ENCODE assay signal across 8 cellular contexts in genomic region chr3:139388961-139389551, GRCh38. TPM values are rescaled to one million over a fixed set of nuclear protein-coding genes. Genes with fewer than 3 reads are reported as not detected.
DNase-seq lines count a peak whose midpoint lies in the region; ATAC-seq and TF ChIP-seq lines count a peak whose summit lies in the region.

No MANE protein-coding gene starts in this region.

- POLR2A ChIA-PET in Panc1 (lab: Charles Lee): interaction anchor here (0.6 to 1.2 kb wide), 3 partner anchors 21 to 1871 kb away, joined by 4 to 6 read pairs (median 4); no protein-coding TSS in a partner anchor

- H3K27me3 Mint-ChIP-seq in mesothelial cell of epicardium (ENCODE audit: low read depth) (no peaks in the 10 kb centered on the region), type B pancreatic cell (no peaks in the 10 kb centered on the region)

- peaks cover 3% of the 10 kb centered on the region; the same call in 1 of the 2 replicates for H3K36me3 ChIP-seq in Panc1 (ENCODE audit: control insufficient read depth, insufficient read depth, low read length)

- TF ChIP-seq CTCF in HFF-Myc (IDR thresholded peaks at IDR 0.05; ENCODE audit: low read depth, low read length, missing control alignments) (no peak), Panc1 (IDR thresholded peaks at IDR 0.05) (no peak), choroid plexus epithelial cell (conservative IDR thresholded peaks at IDR 0.05; ENCODE audit: low read depth, low read length) (no peak), mesothelial cell of epicardium (IDR thresholded peaks at IDR 0.05; ENCODE audit: unreplicated experiment) (no peak), type B pancreatic cell (conservative IDR thresholded peaks at IDR 0.05) (no peak)

- no peaks in the 10 kb centered on the region for H3K27me3 ChIP-seq in Panc1 (ENCODE audit: control insufficient read depth, insufficient read depth, low read length)

- DNase-seq in HFF-Myc (ENCODE audit: extremely low read depth, low read depth) (no peak), Panc1 (ENCODE audit: low read depth, low spot score) (no peak), choroid plexus epithelial cell (ENCODE audit: low read depth) (peak; percentile 23), mesothelial cell of epicardium (ENCODE audit: low spot score in 2 of 2, unreplicated experiment in 2 of 2) (no peak), type B pancreatic cell (ENCODE audit: extremely low spot score, unreplicated experiment) (peak; percentile 70), cerebellar cortex (ENCODE audit: low spot score) (no peak), DMS114 treated with DMSO at 0.1 percent for 48 hours (lab: John Stamatoyannopoulos, UW; ENCODE audit: unreplicated experiment) (no peak)

- intact Hi-C loops in Panc1 (cut with micrococcal nuclease; ENCODE audit: unreplicated experiment): no loop called here

- in situ Hi-C loops in Panc1 (cut with HindIII; ENCODE audit: low pct_unique_long_range_greater_than_20kb, low sequenced_read_pairs): no loop called here

- H3K9me3 ChIP-seq in Panc1 (ENCODE audit: control insufficient read depth, insufficient read depth, low read depth, low read length): no peaks in the 10 kb centered on the region

- BruUV-seq in Panc1 (replicated peaks; lab: Mats Ljungman, UMichigan): TSS peak; percentile 89

- H3K9me3 Mint-ChIP-seq in mesothelial cell of epicardium: no peaks in the 10 kb centered on the region
- H3K9me3 Mint-ChIP-seq in type B pancreatic cell: no peaks in the 10 kb centered on the region

- CTCF ChIA-PET in Panc1 (lab: Charles Lee): interaction anchor here (0.6 kb wide), 1 partner anchor 453 kb away, joined by 3 read pairs; no protein-coding TSS in a partner anchor

- H3K27ac ChIP-seq in Panc1 (ENCODE audit: low read length): peak overlapping the region; percentile 82

- peak overlapping the region; percentile 98 for H3K27ac Mint-ChIP-seq in mesothelial cell of epicardium
- peak overlapping the region; percentile 100 for H3K27ac Mint-ChIP-seq in type B pancreatic cell

- H3K4me3 ChIP-seq in HFF-Myc (replicated peaks; ENCODE audit: low read depth, low read length): peak overlapping the region; percentile 91
- H3K4me3 ChIP-seq in Panc1 (ENCODE audit: low read depth in 2 of 2, low read length in 2 of 2): peak overlapping the region; percentile 91 to 98
- peak overlapping the region; percentile 89 for H3K4me3 ChIP-seq in choroid plexus epithelial cell (ENCODE audit: low read depth, low read length)

- ATAC-seq in GM18511 (IDR thresholded peaks at IDR 0.05; ENCODE audit: unreplicated experiment) (peak; percentile 31), Panc1 (no peak)

- H3K4me3 Mint-ChIP-seq in mesothelial cell of epicardium: peak overlapping the region; percentile 89
- peak overlapping the region; percentile 100 for H3K4me3 Mint-ChIP-seq in type B pancreatic cell

- peaks cover 15% of the 10 kb centered on the region for H3K4me1 ChIP-seq in Panc1 (ENCODE audit: control insufficient read depth, insufficient read depth, low read length)

- no peaks in the 10 kb centered on the region for H3K36me3 Mint-ChIP-seq in mesothelial cell of epicardium
- peaks cover 17% of the 10 kb centered on the region for H3K36me3 Mint-ChIP-seq in type B pancreatic cell

- H3K4me1 Mint-ChIP-seq in mesothelial cell of epicardium (peaks cover 48% of the 10 kb centered on the region), type B pancreatic cell (ENCODE audit: unreplicated experiment) (peaks cover 44% of the 10 kb centered on the region)

RNA-seq across cellular contexts. Expression of gene COPB2, which starts 0.4 kb away (rescaled TPM):
- total RNA-seq in Panc1 (2021; ENCODE audit: unreplicated experiment) (150 TPM), mesothelial cell of epicardium (130 to 131 TPM (median 130 TPM) in 3 replicates), type B pancreatic cell (ENCODE audit: low replicate concordance) (140 and 164 TPM in 2 replicates)
- polyA plus RNA-seq in Panc1 (2012; ENCODE audit: insufficient read length): 122 TPM

RNA-seq across cellular contexts. Expression of gene MRPS22, which starts 45.2 kb away (rescaled TPM):
- 61.9 TPM for total RNA-seq in Panc1 (2021; ENCODE audit: unreplicated experiment)
- 42.7 TPM for polyA plus RNA-seq in Panc1 (2012; ENCODE audit: insufficient read length)
- 34.2 to 36.3 TPM (median 34.6 TPM) in 3 replicates for total RNA-seq in mesothelial cell of epicardium
- total RNA-seq in type B pancreatic cell (ENCODE audit: low replicate concordance): 40.0 and 43.0 TPM in 2 replicates

Comparison
In these comparisons a context has a peak if more than half of its experiments do, and no peak if none do; other contexts are left out.
1. DNase-seq: peak in choroid plexus epithelial cell (single experiment) and type B pancreatic cell (single experiment); none in HFF-Myc (single experiment), Panc1 (single experiment), mesothelial cell of epicardium (0 of 2), cerebellar cortex (single experiment) and DMS114 treated with DMSO at 0.1 percent for 48 hours (single experiment).
2. Peak in every context shown above with its lines, with median percentiles within 50 percentile points of each other: H3K4me3 ChIP-seq.